In genomic region chr11:8219257-8220021, GRCh38 we compare ENCODE assay signal across 10 cellular contexts. TPM values are rescaled to one million over a fixed set of nuclear protein-coding genes. Genes with fewer than 3 reads are reported as not detected.
DNase-seq lines count a peak whose midpoint lies in the region; ATAC-seq and TF ChIP-seq lines count a peak whose summit lies in the region.
"Had no signal": no experiment of that assay in that cellular context is flagged by ENCODE, and none has a peak within 500 bp of the region (broad histone marks: within the 10 kb centered on the region; RNA-seq: fewer than 3 reads in every experiment).

No MANE protein-coding gene starts in this region.

- no peaks in the 10 kb centered on the region for H3K9me3 Mint-ChIP-seq in activated naive CD8-positive, alpha-beta T cell treated with anti-CD3 and anti-CD28 coated beads, Interleukin-2, amount 50 U/mL, for 24 hours
- H3K9me3 Mint-ChIP-seq in activated naive CD8-positive, alpha-beta T cell treated with anti-CD3 and anti-CD28 coated beads for 36 hours: no peaks in the 10 kb centered on the region
- H3K9me3 Mint-ChIP-seq in HFFc6: no peaks in the 10 kb centered on the region

- H3K4me3 ChIP-seq in coronary artery: no peak overlapping the region
- H3K4me3 ChIP-seq: thoracic aorta had no signal

- peaks cover 9% of the 10 kb centered on the region for H3K4me1 Mint-ChIP-seq in activated naive CD8-positive, alpha-beta T cell treated with anti-CD3 and anti-CD28 coated beads, Interleukin-2, amount 50 U/mL, for 24 hours
- H3K4me1 Mint-ChIP-seq in activated naive CD8-positive, alpha-beta T cell treated with anti-CD3 and anti-CD28 coated beads for 36 hours: no peaks in the 10 kb centered on the region
- H3K4me1 Mint-ChIP-seq in HFFc6 (ENCODE audit: low read depth): no peaks in the 10 kb centered on the region

- H3K36me3 Mint-ChIP-seq in activated naive CD8-positive, alpha-beta T cell treated with anti-CD3 and anti-CD28 coated beads, Interleukin-2, amount 50 U/mL, for 24 hours (ENCODE audit: low read depth): no peaks in the 10 kb centered on the region
- no peaks in the 10 kb centered on the region for H3K36me3 Mint-ChIP-seq in activated naive CD8-positive, alpha-beta T cell treated with anti-CD3 and anti-CD28 coated beads for 36 hours
- H3K36me3 Mint-ChIP-seq in HFFc6 (ENCODE audit: low read depth): no peaks in the 10 kb centered on the region

- ATAC-seq in activated naive CD8-positive, alpha-beta T cell treated with anti-CD3 and anti-CD28 coated beads, Interleukin-2, amount 50 U/mL, for 24 hours: no peak

- no peak overlapping the region for H3K27ac ChIP-seq in coronary artery
- H3K27ac ChIP-seq: epithelial cell of prostate, thoracic aorta had no signal

- H3K27ac Mint-ChIP-seq in activated naive CD8-positive, alpha-beta T cell treated with anti-CD3 and anti-CD28 coated beads, Interleukin-2, amount 50 U/mL, for 24 hours: no peak overlapping the region
- no peak overlapping the region for H3K27ac Mint-ChIP-seq in activated naive CD8-positive, alpha-beta T cell treated with anti-CD3 and anti-CD28 coated beads for 36 hours
- no peak overlapping the region for H3K27ac Mint-ChIP-seq in HFFc6

- DNase-seq in activated naive CD8-positive, alpha-beta T cell treated with anti-CD3 and anti-CD28 coated beads, Interleukin-2, amount 50 U/mL, for 24 hours: peak; percentile 14
- no peak for DNase-seq in activated naive CD8-positive, alpha-beta T cell treated with anti-CD3 and anti-CD28 coated beads for 36 hours
- DNase-seq in HFFc6 (peak; percentile 37), NCI-H748 treated with DMSO at 0.1 percent for 48 hours (lab: John Stamatoyannopoulos, UW) (peak; percentile 21), coronary artery (ENCODE audit: low spot score) (no peak), midbrain (lab: John Stamatoyannopoulos, UW) (peak; percentile 28), foreskin melanocyte (no peak)
- no peak for DNase-seq in stimulated activated naive CD4-positive, alpha-beta T cell treated with Interleukin-2 at 50 U/mL for 16 hours (lab: John Stamatoyannopoulos, UW)

- no peak overlapping the region for H3K4me3 Mint-ChIP-seq in activated naive CD8-positive, alpha-beta T cell treated with anti-CD3 and anti-CD28 coated beads, Interleukin-2, amount 50 U/mL, for 24 hours
- H3K4me3 Mint-ChIP-seq in activated naive CD8-positive, alpha-beta T cell treated with anti-CD3 and anti-CD28 coated beads for 36 hours: no peak overlapping the region
- H3K4me3 Mint-ChIP-seq in HFFc6: no peak overlapping the region

- TF ChIP-seq CTCF in HFFc6 (IDR thresholded peaks at IDR 0.05) (peak; percentile 79), coronary artery (IDR thresholded peaks at IDR 0.05) (peak; percentile 64)

- H3K27me3 Mint-ChIP-seq in activated naive CD8-positive, alpha-beta T cell treated with anti-CD3 and anti-CD28 coated beads, Interleukin-2, amount 50 U/mL, for 24 hours: peaks cover 4% of the 10 kb centered on the region
- no peaks in the 10 kb centered on the region for H3K27me3 Mint-ChIP-seq in activated naive CD8-positive, alpha-beta T cell treated with anti-CD3 and anti-CD28 coated beads for 36 hours
- H3K27me3 Mint-ChIP-seq in HFFc6 (ENCODE audit: insufficient read depth): peaks cover 47% of the 10 kb centered on the region

RNA-seq across cellular contexts. Expression of gene LMO1, which starts 44.2 kb away (rescaled TPM):
- not detected for total RNA-seq in activated naive CD8-positive, alpha-beta T cell treated with anti-CD3 and anti-CD28 coated beads for 36 hours
- total RNA-seq in HFFc6 (2021; fragmentation: NEBNext Ultra II Directional; extraction: Animal tissue kit (Norgen Biotek cat#: 25700)): not detected
- total RNA-seq: thoracic aorta had no signal

RNA-seq across cellular contexts. Expression of gene RIC3, which starts 50.6 kb away (rescaled TPM):
- 10 to 100 TPM in 1 of 2 experiments, 1 to 10 TPM in 1; 9.4 to 11.7 TPM for total RNA-seq in activated naive CD8-positive, alpha-beta T cell treated with anti-CD3 and anti-CD28 coated beads for 36 hours
- total RNA-seq in HFFc6 (2021; fragmentation: NEBNext Ultra II Directional; extraction: Animal tissue kit (Norgen Biotek cat#: 25700)): not detected

Comparison
In these comparisons a context has a peak if more than half of its experiments do, and no peak if none do; other contexts are left out.
1. DNase-seq: peak in activated naive CD8-positive, alpha-beta T cell treated with anti-CD3 and anti-CD28 coated beads, Interleukin-2, amount 50 U/mL, for 24 hours (single experiment), HFFc6 (single experiment), NCI-H748 treated with DMSO at 0.1 percent for 48 hours (single experiment) and midbrain (single experiment); none in activated naive CD8-positive, alpha-beta T cell treated with anti-CD3 and anti-CD28 coated beads for 36 hours (single experiment), coronary artery (single experiment), foreskin melanocyte (single experiment) and stimulated activated naive CD4-positive, alpha-beta T cell treated with Interleukin-2 at 50 U/mL for 16 hours (single experiment).
2. RNA of gene RIC3, which starts 50.6 kb away (total RNA-seq): 9.4 to 11.7 TPM in activated naive CD8-positive, alpha-beta T cell treated with anti-CD3 and anti-CD28 coated beads for 36 hours; not detected in HFFc6; every median in the first group is over 10 times any median in the second.